Comparison of ENCODE assay signal across 8 cellular contexts in the genomic region with DNA sequence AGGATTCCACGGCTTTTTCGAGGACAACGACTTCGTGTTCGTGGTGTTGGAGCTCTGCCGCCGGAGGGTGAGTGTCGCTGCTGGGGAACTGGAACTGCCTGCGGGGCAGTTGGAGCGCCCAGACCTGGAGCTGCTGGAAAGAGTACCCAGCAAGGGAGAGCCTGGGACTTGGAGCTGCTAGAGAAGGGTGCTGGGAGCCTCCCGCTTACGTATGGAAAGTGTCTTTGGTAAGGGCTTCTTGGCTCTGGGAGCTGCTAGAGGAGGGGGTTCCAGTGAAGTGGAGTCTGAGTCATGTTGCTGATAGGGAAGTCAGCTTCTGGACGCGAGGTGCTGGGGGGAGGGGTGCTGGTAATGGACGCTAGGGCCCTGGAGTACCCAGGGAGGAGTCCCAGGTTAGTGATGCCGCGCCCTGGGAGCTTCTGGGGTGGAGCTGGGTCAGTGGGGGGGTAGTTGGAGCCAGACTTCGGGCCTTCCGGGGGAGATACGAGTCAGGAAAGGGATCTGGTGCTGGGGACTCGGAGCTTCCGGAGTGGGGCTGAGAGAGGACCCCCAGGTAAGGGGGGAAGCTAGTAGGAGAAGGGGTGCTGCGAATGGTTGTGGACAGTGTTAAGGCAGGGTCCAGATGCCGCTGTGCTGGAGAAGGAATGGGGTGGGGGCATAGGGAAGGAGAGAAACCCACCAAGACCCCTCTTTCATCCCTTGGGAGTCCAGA. TPM values are rescaled to one million over a fixed set of nuclear protein-coding genes. Genes with fewer than 3 reads are reported as not detected.
DNase-seq lines count a peak whose midpoint lies in the region; ATAC-seq and FAIRE-seq lines count a peak whose summit lies in the region.

No MANE protein-coding gene starts in this region.

- no peak for FAIRE-seq in frontal cortex (lab: Jason Lieb, UNC)

- H3K79me2 ChIP-seq in ACC112 (ENCODE audit: control insufficient read depth, insufficient read depth, low read length, unreplicated experiment), result peaks cover 56% of the 10 kb centered on the region

- DNase-seq in GDM1 (lab: John Stamatoyannopoulos, UW) (peak; percentile 33), NCI-H1092 (lab: John Stamatoyannopoulos, UW) (peak; percentile 14), frontal cortex (ENCODE audit: low spot score in 2 of 2) (no peak)
- peak; percentile 52 to 56 for DNase-seq in activated T-cell treated with anti-CD3 and anti-CD28 coated beads, Interleukin-2, amount 50 U/mL, for 48 hours
- peak; percentile 51 for DNase-seq in stimulated activated naive CD8-positive, alpha-beta T cell treated with anti-CD3 and anti-CD28 coated beads, Interleukin-15, Interleukin-2, amounts not matched to agents 100 U/mL and 50 U/mL, for 24 hours

- H2AFZ ChIP-seq in ACC112 (ENCODE audit: low read length, unreplicated experiment), result no peak overlapping the region

- ATAC-seq in stimulated activated naive CD8-positive, alpha-beta T cell treated with anti-CD3 and anti-CD28 coated beads, Interleukin-15, Interleukin-2, amounts not matched to agents 100 U/mL and 50 U/mL, for 24 hours, result no peak
- ATAC-seq in GM21390 (IDR thresholded peaks at IDR 0.05; ENCODE audit: unreplicated experiment), result no peak

- H3K27me3 ChIP-seq in ACC112 (ENCODE audit: insufficient read depth, low read length), result no peaks in the 10 kb centered on the region
- no peaks in the 10 kb centered on the region for H3K27me3 ChIP-seq in iPS-18a (ENCODE audit: control insufficient read depth, insufficient read depth, low read length)

- H3K4me1 ChIP-seq in ACC112 (ENCODE audit: control insufficient read depth, insufficient read depth, low read length, unreplicated experiment), result peaks cover 46% of the 10 kb centered on the region
- peaks cover 6% of the 10 kb centered on the region for H3K4me1 ChIP-seq in iPS-18a (ENCODE audit: control insufficient read depth, low read depth, low read length)

- H3K36me3 ChIP-seq in ACC112 (ENCODE audit: insufficient read depth, low read length), result peaks cover 23% of the 10 kb centered on the region; the same call in 1 of the 2 replicates
- H3K36me3 ChIP-seq in iPS-18a (ENCODE audit: control insufficient read depth, low read depth, low read length), result peaks cover 43% of the 10 kb centered on the region

- H3K27ac ChIP-seq in ACC112 (ENCODE audit: low read depth, low read length) (peak overlapping the region; percentile 78), iPS-18a (ENCODE audit: low read length) (peak overlapping the region; percentile 60)

- H3K4me3 ChIP-seq in ACC112 (ENCODE audit: low read depth, low read length) (peak overlapping the region; percentile 96), iPS-18a (ENCODE audit: low read length) (peak overlapping the region; percentile 98)

- peak overlapping the region; percentile 94 for H3K9ac ChIP-seq in iPS-18a (ENCODE audit: low read length)

- H3K9me3 ChIP-seq in iPS-18a (ENCODE audit: control insufficient read depth, low read depth, low read length), result no peaks in the 10 kb centered on the region

RNA-seq across cellular contexts. Expression of a gene that starts 0.7 kb away (rescaled TPM):
- 1.6 TPM for total RNA-seq in frontal cortex

RNA-seq across cellular contexts. Expression of a gene that starts 33.6 kb away (rescaled TPM):
- not detected for total RNA-seq in frontal cortex

RNA-seq across cellular contexts. Expression of a gene that starts 38.2 kb away (rescaled TPM):
- 75.0 TPM for total RNA-seq in frontal cortex

RNA-seq across cellular contexts. Expression of a gene that starts 38.3 kb away (rescaled TPM):
- total RNA-seq in frontal cortex, result 21.6 TPM

Comparison
In these comparisons a context has a peak if more than half of its experiments do, and no peak if none do; other contexts are left out.
1. DNase-seq: peak in GDM1 (single experiment), NCI-H1092 (single experiment), activated T-cell treated with anti-CD3 and anti-CD28 coated beads, Interleukin-2, amount 50 U/mL, for 48 hours (2 of 2) and stimulated activated naive CD8-positive, alpha-beta T cell treated with anti-CD3 and anti-CD28 coated beads, Interleukin-15, Interleukin-2, amounts not matched to agents 100 U/mL and 50 U/mL, for 24 hours (single experiment); none in frontal cortex (0 of 2).